Comparison of ENCODE assay signal across 1 cellular context in genomic region chr11:69437001-69437875, GRCh38.
A peak's percentile ranks its signal among the peaks of the same experiment; 100 is the strongest.
TF ChIP-seq lines count a peak whose summit lies in the region.

No MANE protein-coding gene starts in this region.

TF ChIP-seq in HepG2, 621 proteins besides CTCF, POLR2A, EP300 and RAD21 (continued from another document):
- TF ChIP-seq, protein P1, sequence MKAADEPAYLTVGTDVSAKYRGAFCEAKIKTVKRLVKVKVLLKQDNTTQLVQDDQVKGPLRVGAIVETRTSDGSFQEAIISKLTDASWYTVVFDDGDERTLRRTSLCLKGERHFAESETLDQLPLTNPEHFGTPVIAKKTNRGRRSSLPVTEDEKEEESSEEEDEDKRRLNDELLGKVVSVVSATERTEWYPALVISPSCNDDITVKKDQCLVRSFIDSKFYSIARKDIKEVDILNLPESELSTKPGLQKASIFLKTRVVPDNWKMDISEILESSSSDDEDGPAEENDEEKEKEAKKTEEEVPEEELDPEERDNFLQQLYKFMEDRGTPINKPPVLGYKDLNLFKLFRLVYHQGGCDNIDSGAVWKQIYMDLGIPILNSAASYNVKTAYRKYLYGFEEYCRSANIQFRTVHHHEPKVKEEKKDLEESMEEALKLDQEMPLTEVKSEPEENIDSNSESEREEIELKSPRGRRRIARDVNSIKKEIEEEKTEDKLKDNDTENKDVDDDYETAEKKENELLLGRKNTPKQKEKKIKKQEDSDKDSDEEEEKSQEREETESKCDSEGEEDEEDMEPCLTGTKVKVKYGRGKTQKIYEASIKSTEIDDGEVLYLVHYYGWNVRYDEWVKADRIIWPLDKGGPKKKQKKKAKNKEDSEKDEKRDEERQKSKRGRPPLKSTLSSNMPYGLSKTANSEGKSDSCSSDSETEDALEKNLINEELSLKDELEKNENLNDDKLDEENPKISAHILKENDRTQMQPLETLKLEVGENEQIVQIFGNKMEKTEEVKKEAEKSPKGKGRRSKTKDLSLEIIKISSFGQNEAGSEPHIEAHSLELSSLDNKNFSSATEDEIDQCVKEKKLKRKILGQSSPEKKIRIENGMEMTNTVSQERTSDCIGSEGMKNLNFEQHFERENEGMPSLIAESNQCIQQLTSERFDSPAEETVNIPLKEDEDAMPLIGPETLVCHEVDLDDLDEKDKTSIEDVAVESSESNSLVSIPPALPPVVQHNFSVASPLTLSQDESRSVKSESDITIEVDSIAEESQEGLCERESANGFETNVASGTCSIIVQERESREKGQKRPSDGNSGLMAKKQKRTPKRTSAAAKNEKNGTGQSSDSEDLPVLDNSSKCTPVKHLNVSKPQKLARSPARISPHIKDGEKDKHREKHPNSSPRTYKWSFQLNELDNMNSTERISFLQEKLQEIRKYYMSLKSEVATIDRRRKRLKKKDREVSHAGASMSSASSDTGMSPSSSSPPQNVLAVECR (CRISPR knock-in tag; IDR thresholded peaks at IDR 0.05; ENCODE audit: borderline replicate concordance), result peak; percentile 43; the same call in 1 of the 2 replicates
- no peak for TF ChIP-seq KLF15 (CRISPR knock-in tag; IDR thresholded peaks at IDR 0.05; ENCODE audit: borderline replicate concordance)
- TF ChIP-seq ZC3H4 (CRISPR knock-in tag; IDR thresholded peaks at IDR 0.05; ENCODE audit: borderline replicate concordance), result no peak
- TF ChIP-seq SNAPC2 (CRISPR knock-in tag; IDR thresholded peaks at IDR 0.05), result no peak
- TF ChIP-seq RNF2 (conservative IDR thresholded peaks at IDR 0.05; ENCODE audit: low read depth), result 0 out of 2 replicates have a peak, but pooled peaks have one; percentile 49
- no peak for TF ChIP-seq ZNF317 (CRISPR knock-in tag; IDR thresholded peaks at IDR 0.05)
- TF ChIP-seq LCORL (IDR thresholded peaks at IDR 0.05), result no peak
- peak; percentile 94; the same call in 1 of the 2 replicates for TF ChIP-seq LCORL (CRISPR knock-in tag; IDR thresholded peaks at IDR 0.05)
- no peak for TF ChIP-seq JUN (CRISPR knock-in tag; IDR thresholded peaks at IDR 0.05)
- TF ChIP-seq JDP2 (CRISPR knock-in tag; IDR thresholded peaks at IDR 0.05; ENCODE audit: borderline replicate concordance), result no peak
- TF ChIP-seq ADNP (CRISPR knock-in tag; IDR thresholded peaks at IDR 0.05), result no peak
- no peak for TF ChIP-seq ZNF839 (CRISPR knock-in tag; IDR thresholded peaks at IDR 0.05; ENCODE audit: borderline replicate concordance)
- peak; percentile 72; the same call in 1 of the 2 replicates for TF ChIP-seq KDM5B (CRISPR knock-in tag; IDR thresholded peaks at IDR 0.05; ENCODE audit: borderline replicate concordance)
- TF ChIP-seq GLMP (CRISPR knock-in tag; IDR thresholded peaks at IDR 0.05; ENCODE audit: borderline replicate concordance), result no peak
- no peak for TF ChIP-seq TAF15 (IDR thresholded peaks at IDR 0.05; ENCODE audit: low read depth, low read length, poor library complexity, severe bottlenecking)
- peak; percentile 99 for TF ChIP-seq ZNF121 (CRISPR knock-in tag; IDR thresholded peaks at IDR 0.05)
- no peak for TF ChIP-seq ZNF562 (CRISPR knock-in tag; IDR thresholded peaks at IDR 0.05; ENCODE audit: borderline replicate concordance)
- TF ChIP-seq ZNF776 (CRISPR knock-in tag; IDR thresholded peaks at IDR 0.05), result no peak
- no peak for TF ChIP-seq ZSCAN12 (CRISPR knock-in tag; IDR thresholded peaks at IDR 0.05)
- TF ChIP-seq KAT8 (CRISPR knock-in tag; IDR thresholded peaks at IDR 0.05), result 0 out of 2 replicates have a peak, but pooled peaks have one; percentile 14
- TF ChIP-seq BRCA1 (CRISPR knock-in tag; IDR thresholded peaks at IDR 0.05), result no peak
- TF ChIP-seq FLYWCH1 (CRISPR knock-in tag; IDR thresholded peaks at IDR 0.05), result no peak
- TF ChIP-seq MAFF (IDR thresholded peaks at IDR 0.05; ENCODE audit: low read depth, low read length), result no peak
- TF ChIP-seq ZNF280D (CRISPR knock-in tag; IDR thresholded peaks at IDR 0.05), result no peak
- no peak for TF ChIP-seq RBAK (CRISPR knock-in tag; IDR thresholded peaks at IDR 0.05)
- no peak for TF ChIP-seq SMARCE1 (IDR thresholded peaks at IDR 0.05; ENCODE audit: borderline replicate concordance)
- TF ChIP-seq ZNF781 (CRISPR knock-in tag; IDR thresholded peaks at IDR 0.05; ENCODE audit: borderline replicate concordance, not compliant biosample characterization), result no peak
